Comparison of ENCODE assay signal across 9 cellular contexts in genomic region chr16:75471723-75472634, GRCh38. TPM values are rescaled to one million over a fixed set of nuclear protein-coding genes. Genes with fewer than 3 reads are reported as not detected.
DNase-seq lines count a peak whose midpoint lies in the region; ATAC-seq and TF ChIP-seq lines count a peak whose summit lies in the region.
"Had no signal": no experiment of that assay in that cellular context is flagged by ENCODE, and none has a peak within 500 bp of the region (broad histone marks: within the 10 kb centered on the region; RNA-seq: fewer than 3 reads in every experiment).

No MANE protein-coding gene starts in this region.

- H3K4me1 ChIP-seq in BE2C, result no peaks in the 10 kb centered on the region
- H3K4me1 ChIP-seq: SJSA1 had no signal

- no peaks in the 10 kb centered on the region for H3K36me3 ChIP-seq in BE2C
- H3K36me3 ChIP-seq: SJSA1 had no signal

- H3K4me3 Mint-ChIP-seq in activated CD4-positive, alpha-beta T cell treated with anti-CD3 and anti-CD28 coated beads, Interleukin-2, amount 10 ng/mL, durations not matched to agents 7 days and 5 days, result no peak overlapping the region
- no peak overlapping the region for H3K4me3 Mint-ChIP-seq in natural killer cell treated with Interleukin-12 subunit alpha and Interleukin-12 subunit beta and Interleukin-15 and Interleukin-18, amount 100 ng/mL, for 72 hours

- ATAC-seq in GM18498 (IDR thresholded peaks at IDR 0.05; ENCODE audit: unreplicated experiment), result peak; percentile 77
- peak; percentile 61 for ATAC-seq in HG02981 (IDR thresholded peaks at IDR 0.05; ENCODE audit: unreplicated experiment)
- peak; percentile 68 to 71 for ATAC-seq in natural killer cell treated with Interleukin-12 subunit alpha and Interleukin-12 subunit beta and Interleukin-15 and Interleukin-18, amount 100 ng/mL, for 72 hours

- H3K9me3 Mint-ChIP-seq in activated CD4-positive, alpha-beta T cell treated with anti-CD3 and anti-CD28 coated beads, Interleukin-2, amount 10 ng/mL, durations not matched to agents 7 days and 5 days, result no peaks in the 10 kb centered on the region
- H3K9me3 Mint-ChIP-seq in natural killer cell treated with Interleukin-12 subunit alpha and Interleukin-12 subunit beta and Interleukin-15 and Interleukin-18, amount 100 ng/mL, for 72 hours, result no peaks in the 10 kb centered on the region

- POLR2A ChIA-PET in activated CD4-positive, alpha-beta T cell treated with anti-CD3 and anti-CD28 coated beads, Interleukin-2, amount 10 ng/mL, durations not matched to agents 7 days and 5 days (lab: Charles Lee), result interaction anchor here (0.6 kb wide), 1 partner anchor 1699 kb away, joined by 3 read pairs; no protein-coding TSS in a partner anchor

- H3K27me3 ChIP-seq in BE2C, result no peaks in the 10 kb centered on the region
- H3K27me3 ChIP-seq: SJSA1 had no signal

- H3K9me3 ChIP-seq in BE2C, result no peaks in the 10 kb centered on the region
- H3K9me3 ChIP-seq: SJSA1 had no signal

- CTCF ChIA-PET in activated CD4-positive, alpha-beta T cell treated with anti-CD3 and anti-CD28 coated beads, Interleukin-2, amount 10 ng/mL, durations not matched to agents 7 days and 5 days (lab: Charles Lee), result interaction anchor here (1.0 to 1.9 kb wide), 8 partner anchors 8 to 292 kb away, joined by 3 to 8 read pairs (median 4); no protein-coding TSS in a partner anchor

- no peak overlapping the region for H3K4me3 ChIP-seq in BE2C (ENCODE audit: low read depth, low read length)
- H3K4me3 ChIP-seq in fibroblast of pulmonary artery (replicated peaks; ENCODE audit: low read depth, low read length), result no peak overlapping the region
- H3K4me3 ChIP-seq: SJSA1 had no signal

- H3K4me1 Mint-ChIP-seq in activated CD4-positive, alpha-beta T cell treated with anti-CD3 and anti-CD28 coated beads, Interleukin-2, amount 10 ng/mL, durations not matched to agents 7 days and 5 days, result peaks cover 1% of the 10 kb centered on the region
- peaks cover 3 to 5% of the 10 kb centered on the region in 2 donors for H3K4me1 Mint-ChIP-seq in natural killer cell treated with Interleukin-12 subunit alpha and Interleukin-12 subunit beta and Interleukin-15 and Interleukin-18, amount 100 ng/mL, for 72 hours (ENCODE audit: low read depth in 2 of 2)

- TF ChIP-seq CTCF in BE2C (IDR thresholded peaks at IDR 0.05; ENCODE audit: low read depth, low read length) (peak; percentile 93), fibroblast of pulmonary artery (IDR thresholded peaks at IDR 0.05; ENCODE audit: low read length, missing control alignments) (peak; percentile 83)

- no peaks in the 10 kb centered on the region for H3K27me3 Mint-ChIP-seq in activated CD4-positive, alpha-beta T cell treated with anti-CD3 and anti-CD28 coated beads, Interleukin-2, amount 10 ng/mL, durations not matched to agents 7 days and 5 days
- peaks cover 0 to 7% of the 10 kb centered on the region in 2 donors for H3K27me3 Mint-ChIP-seq in natural killer cell treated with Interleukin-12 subunit alpha and Interleukin-12 subunit beta and Interleukin-15 and Interleukin-18, amount 100 ng/mL, for 72 hours

- DNase-seq in BE2C (peak; percentile 61), NCI-H2107 treated with DMSO at 0.1 percent for 48 hours (lab: John Stamatoyannopoulos, UW; ENCODE audit: unreplicated experiment) (peak; percentile 62), fibroblast of pulmonary artery (ENCODE audit: low read depth) (peak; percentile 77), ecto neural progenitor cell (ENCODE audit: low spot score) (no peak)
- peak; percentile 54 for DNase-seq in activated CD4-positive, alpha-beta T cell treated with anti-CD3 and anti-CD28 coated beads, Interleukin-2, amount 10 ng/mL, durations not matched to agents 7 days and 5 days
- peak; percentile 63 for DNase-seq in natural killer cell treated with Interleukin-12 subunit alpha and Interleukin-12 subunit beta and Interleukin-15 and Interleukin-18, amount 100 ng/mL, for 72 hours (ENCODE audit: low spot score)

- H3K27ac Mint-ChIP-seq in activated CD4-positive, alpha-beta T cell treated with anti-CD3 and anti-CD28 coated beads, Interleukin-2, amount 10 ng/mL, durations not matched to agents 7 days and 5 days, result no peak overlapping the region
- H3K27ac Mint-ChIP-seq in natural killer cell treated with Interleukin-12 subunit alpha and Interleukin-12 subunit beta and Interleukin-15 and Interleukin-18, amount 100 ng/mL, for 72 hours, result no peak overlapping the region

- no peaks in the 10 kb centered on the region for H3K36me3 Mint-ChIP-seq in activated CD4-positive, alpha-beta T cell treated with anti-CD3 and anti-CD28 coated beads, Interleukin-2, amount 10 ng/mL, durations not matched to agents 7 days and 5 days (ENCODE audit: low read depth)
- H3K36me3 Mint-ChIP-seq in natural killer cell treated with Interleukin-12 subunit alpha and Interleukin-12 subunit beta and Interleukin-15 and Interleukin-18, amount 100 ng/mL, for 72 hours, result no peaks in the 10 kb centered on the region

RNA-seq across cellular contexts. Expression of gene TMEM170A, which starts 7.5 kb away (rescaled TPM):
- 8.1 TPM for polyA plus RNA-seq in BE2C (2012; ENCODE audit: insufficient read depth, insufficient read length, low read depth)
- total RNA-seq in activated CD4-positive, alpha-beta T cell treated with anti-CD3 and anti-CD28 coated beads, Interleukin-2, amount 10 ng/mL, durations not matched to agents 7 days and 5 days, result 10 to 100 TPM; 35.1 to 36.3 TPM
- total RNA-seq in natural killer cell treated with Interleukin-12 subunit alpha and Interleukin-12 subunit beta and Interleukin-15 and Interleukin-18, amount 100 ng/mL, for 72 hours, result 10 to 100 TPM; 38.3 to 48.4 TPM

RNA-seq across cellular contexts. Expression of gene CHST6, which starts 23.3 kb away (rescaled TPM):
- 0.17 TPM for polyA plus RNA-seq in BE2C (2012; ENCODE audit: insufficient read depth, insufficient read length, low read depth)
- not detected for total RNA-seq in activated CD4-positive, alpha-beta T cell treated with anti-CD3 and anti-CD28 coated beads, Interleukin-2, amount 10 ng/mL, durations not matched to agents 7 days and 5 days
- under 1 TPM in 1 of 2 donors, not detected in 1; 0.08 TPM for total RNA-seq in natural killer cell treated with Interleukin-12 subunit alpha and Interleukin-12 subunit beta and Interleukin-15 and Interleukin-18, amount 100 ng/mL, for 72 hours
- total RNA-seq: SJSA1 had no signal

RNA-seq across cellular contexts. Expression of gene CFDP1, which starts 38.7 kb away (rescaled TPM):
- 107 TPM for polyA plus RNA-seq in BE2C (2012; ENCODE audit: insufficient read depth, insufficient read length, low read depth)
- 10 to 100 TPM; 42.4 to 43.7 TPM for total RNA-seq in activated CD4-positive, alpha-beta T cell treated with anti-CD3 and anti-CD28 coated beads, Interleukin-2, amount 10 ng/mL, durations not matched to agents 7 days and 5 days
- 10 to 100 TPM; 29.1 to 49.5 TPM for total RNA-seq in natural killer cell treated with Interleukin-12 subunit alpha and Interleukin-12 subunit beta and Interleukin-15 and Interleukin-18, amount 100 ng/mL, for 72 hours
